In genomic region chr11:43579171-43579918, GRCh38 we compare ENCODE assay signal across 8 cellular contexts.
DNase-seq lines count a peak whose midpoint lies in the region; ATAC-seq, FAIRE-seq and TF ChIP-seq lines count a peak whose summit lies in the region.

No MANE protein-coding gene starts in this region.

- TF ChIP-seq CTCF in DND-41 (IDR thresholded peaks at IDR 0.05; ENCODE audit: borderline replicate concordance, extremely low read depth, low read length, poor library complexity, severe bottlenecking) = no peak
- TF ChIP-seq CTCF in HFFc6 (IDR thresholded peaks at IDR 0.05) = peak; percentile 68
- TF ChIP-seq CTCF in bronchial epithelial cell (IDR thresholded peaks at IDR 0.05; ENCODE audit: insufficient read depth, low read length, severe bottlenecking) = peak; percentile 42
- peak; percentile 18 for TF ChIP-seq CTCF in liver (IDR thresholded peaks at IDR 0.05; ENCODE audit: low read depth, low read length, missing input control)

- 1% methylated on average over 83 of the region's 83 CpGs for WGBS in liver

- no peak overlapping the region for H3K4me3 ChIP-seq in DND-41 (ENCODE audit: low read depth in 1 of 2, low read length in 2 of 2)
- peak overlapping the region; percentile 39 for H3K4me3 ChIP-seq in bronchial epithelial cell (ENCODE audit: low read depth, low read length)
- H3K4me3 ChIP-seq in liver (ENCODE audit: low read depth in 1 of 3, low read length in 3 of 3) = peak overlapping the region; percentile 50 to 58 (median 55)

- FAIRE-seq in bronchial epithelial cell (lab: Jason Lieb, UNC) = no peak

- no peaks in the 10 kb centered on the region; the same call in 1 of the 2 replicates for H3K36me3 Mint-ChIP-seq in HFFc6 (ENCODE audit: low read depth)

- no peak overlapping the region for H3K4me2 ChIP-seq in DND-41 (ENCODE audit: insufficient read depth, low read length)

- no peak overlapping the region for H2AFZ ChIP-seq in DND-41 (ENCODE audit: low read depth, low read length)

- no peaks in the 10 kb centered on the region for H3K9me3 Mint-ChIP-seq in HFFc6

- no peak overlapping the region for H3K27ac ChIP-seq in DND-41 (ENCODE audit: low read length)
- no peak overlapping the region for H3K27ac ChIP-seq in liver (ENCODE audit: low read depth in 1 of 2, low read length in 2 of 2)

- H4K20me1 ChIP-seq in DND-41 (ENCODE audit: insufficient read depth, low read length) = no peaks in the 10 kb centered on the region

- H3K9ac ChIP-seq in DND-41 (ENCODE audit: low read depth, low read length) (no peak overlapping the region), liver (ENCODE audit: low read depth in 1 of 2, low read length in 2 of 2) (no peak overlapping the region)

- no peak overlapping the region for H3K27ac Mint-ChIP-seq in HFFc6

- H3K36me3 ChIP-seq in DND-41 (ENCODE audit: insufficient read depth, low read length) (no peaks in the 10 kb centered on the region), bronchial epithelial cell (ENCODE audit: control insufficient read depth, insufficient read depth, low read length) (no peaks in the 10 kb centered on the region), liver (ENCODE audit: control insufficient read depth in 4 of 4, insufficient read depth in 3 of 4, low read depth in 1 of 4, low read length in 3 of 4) (no peaks in the 10 kb centered on the region)

- H3K4me1 ChIP-seq in DND-41 (ENCODE audit: insufficient read depth, low read length) (no peaks in the 10 kb centered on the region), liver (ENCODE audit: control insufficient read depth in 4 of 4, insufficient read depth in 4 of 4, low read length in 3 of 4) (peaks cover 4 to 49% (median 26%) of the 10 kb centered on the region in 4 donors)

- peak; percentile 47; the same call in 1 of the 3 replicates for ATAC-seq in DND-41 (ENCODE audit: insufficient read depth, low read depth)
- peak; percentile 50 for ATAC-seq in stimulated activated naive CD8-positive, alpha-beta T cell treated with anti-CD3 and anti-CD28 coated beads, Interleukin-15, Interleukin-2, amounts not matched to agents 100 U/mL and 50 U/mL, for 24 hours
- no peak for ATAC-seq in GM21786 (IDR thresholded peaks at IDR 0.05; ENCODE audit: unreplicated experiment)

- H3K79me2 ChIP-seq in DND-41 (ENCODE audit: insufficient read depth, low read length) = no peaks in the 10 kb centered on the region

- H3K9me3 ChIP-seq in DND-41 (ENCODE audit: insufficient read depth, low read length, severe bottlenecking) (no peaks in the 10 kb centered on the region), liver (ENCODE audit: control insufficient read depth in 4 of 4, low read length in 3 of 4) (no peaks in the 10 kb centered on the region)

- TF ChIP-seq RAD21 in liver (IDR thresholded peaks at IDR 0.05) = no peak

- peaks cover 55% of the 10 kb centered on the region for H3K4me1 Mint-ChIP-seq in HFFc6 (ENCODE audit: low read depth)

- peaks cover 68% of the 10 kb centered on the region for H3K27me3 Mint-ChIP-seq in HFFc6 (ENCODE audit: insufficient read depth)

- peak overlapping the region; percentile 82 for H3K4me3 Mint-ChIP-seq in HFFc6

- no peak for DNase-seq in DND-41
- DNase-seq in HFFc6 = no peak
- DNase-seq in RPMI8226 = peak; percentile 53
- peak; percentile 35 for DNase-seq in bronchial epithelial cell (ENCODE audit: low read depth)
- peak; percentile 60 for DNase-seq in stimulated activated naive CD8-positive, alpha-beta T cell treated with anti-CD3 and anti-CD28 coated beads, Interleukin-15, Interleukin-2, amounts not matched to agents 100 U/mL and 50 U/mL, for 24 hours
- no peak for DNase-seq in SK-N-DZ (ENCODE audit: low spot score)

- H3K27me3 ChIP-seq in DND-41 (ENCODE audit: insufficient read depth, low read length, poor library complexity) = peaks cover 3% of the 10 kb centered on the region
- peaks cover 74% of the 10 kb centered on the region for H3K27me3 ChIP-seq in bronchial epithelial cell (ENCODE audit: control insufficient read depth, insufficient read depth, low read length)
- peaks cover 6 to 26% (median 16%) of the 10 kb centered on the region in 4 donors for H3K27me3 ChIP-seq in liver (ENCODE audit: control insufficient read depth in 4 of 4, insufficient read depth in 4 of 4, low read length in 3 of 4)

TF ChIP-seq in liver, 16 proteins besides CTCF, POLR2A, EP300 and RAD21:
- TF ChIP-seq MAX (IDR thresholded peaks at IDR 0.05) = no peak
- TF ChIP-seq SP1 (IDR thresholded peaks at IDR 0.05) = no peak
- TF ChIP-seq FOXA1 (IDR thresholded peaks at IDR 0.05) = no peak
- TF ChIP-seq EGR1 (IDR thresholded peaks at IDR 0.05; ENCODE audit: low read depth in 2 of 2) = no peak
- no peak for TF ChIP-seq YY1 (IDR thresholded peaks at IDR 0.05)
- TF ChIP-seq RXRA (IDR thresholded peaks at IDR 0.05) = no peak
- no peak for TF ChIP-seq GABPA (IDR thresholded peaks at IDR 0.05 in 1 of 2, conservative IDR thresholded peaks at IDR 0.05 in 1 of 2)
- TF ChIP-seq ZBTB33 (IDR thresholded peaks at IDR 0.05) = no peak
- TF ChIP-seq TAF1 (conservative IDR thresholded peaks at IDR 0.05) = no peak
- no peak for TF ChIP-seq REST (IDR thresholded peaks at IDR 0.05)
- no peak for TF ChIP-seq FOXA2 (IDR thresholded peaks at IDR 0.05)
- TF ChIP-seq HNF4A (conservative IDR thresholded peaks at IDR 0.05) = no peak
- TF ChIP-seq HNF4G (IDR thresholded peaks at IDR 0.05) = no peak
- TF ChIP-seq NR2F2 (IDR thresholded peaks at IDR 0.05) = no peak
- no peak for TF ChIP-seq ATF3 (IDR thresholded peaks at IDR 0.05)
TF ChIP-seq in liver: peak in this region for 0.

Comparison
In these comparisons a context has a peak if more than half of its experiments do, and no peak if none do; other contexts are left out.
1. DNase-seq: peak in RPMI8226 (single experiment), bronchial epithelial cell (single experiment) and stimulated activated naive CD8-positive, alpha-beta T cell treated with anti-CD3 and anti-CD28 coated beads, Interleukin-15, Interleukin-2, amounts not matched to agents 100 U/mL and 50 U/mL, for 24 hours (single experiment); none in DND-41 (single experiment), HFFc6 (single experiment) and SK-N-DZ (single experiment).
2. H3K4me3 ChIP-seq: peak in bronchial epithelial cell (single experiment) and liver (3 of 3); none in DND-41 (0 of 2).